ENCODE assay signal across 10 cellular contexts in genomic region chr9:137078701-137079400, GRCh38. TPM values are rescaled to one million over a fixed set of nuclear protein-coding genes. Genes with fewer than 3 reads are reported as not detected.
A peak's percentile ranks its signal among the peaks of the same experiment; 100 is the strongest.
DNase-seq lines count a peak whose midpoint lies in the region; ATAC-seq, FAIRE-seq and TF ChIP-seq lines count a peak whose summit lies in the region.
"Had no signal": no experiment of that assay in that cellular context is flagged by ENCODE, and none has a peak within 500 bp of the region (broad histone marks: within the 10 kb centered on the region; RNA-seq: fewer than 3 reads in every experiment).

No MANE protein-coding gene starts in this region.

- no peak for FAIRE-seq in K562 (lab: Jason Lieb, UNC)

- no peak overlapping the region for H3K4me2 ChIP-seq in K562 (ENCODE audit: insufficient read depth, low read length)
- peak overlapping the region; percentile 80 for H3K4me2 ChIP-seq in mesendoderm (ENCODE audit: low read length)

- peak overlapping the region; percentile 85 for H3K4me3 ChIP-seq in left ventricle myocardium inferior
- H3K4me3 ChIP-seq in K562: no peak overlapping the region
- H3K4me3 ChIP-seq in mesendoderm (ENCODE audit: low read length): no peak overlapping the region

- CTCF ChIA-PET in K562 (lab: Yijun Ruan, JAX; ENCODE audit: low intra/inter-chr PET ratio): no interaction called here

- no peaks in the 10 kb centered on the region for H3K9me1 ChIP-seq in K562 (ENCODE audit: control insufficient read depth, insufficient read depth, low read length)

- peak overlapping the region; percentile 89 for H3K23ac ChIP-seq in mesendoderm (ENCODE audit: low read length)

- TF ChIP-seq CTCF in left ventricle myocardium inferior (IDR thresholded peaks at IDR 0.05; ENCODE audit: borderline replicate concordance) (no peak), K562 (IDR thresholded peaks at IDR 0.05 in 2 of 3, conservative IDR thresholded peaks at IDR 0.05 in 1 of 3; ENCODE audit: insufficient read depth in 2 of 3, low read depth in 1 of 3, low read length in 3 of 3) (no peak), foreskin keratinocyte (conservative IDR thresholded peaks at IDR 0.05) (no peak)

- no peak overlapping the region for H3K4ac ChIP-seq in mesendoderm (ENCODE audit: low read depth, low read length)

- TF ChIP-seq EP300 in K562 (IDR thresholded peaks at IDR 0.05; ENCODE audit: low read length): no peak

- intact Hi-C loops in left ventricle myocardium inferior (cut with micrococcal nuclease) (no loop called here), cardiac septum (cut with DNase I) (no loop called here), K562 (cut with micrococcal nuclease) (no loop called here)

- 73% methylated on average over 34 of the region's 51 CpGs for WGBS in K562 (ENCODE audit: insufficient coverage, low coverage, missing lambda C conversion rate)
- no CpG with 5 or more reads among the region's 51 CpGs for WGBS in mesendoderm (ENCODE audit: extremely low coverage, insufficient coverage, low lambda C conversion rate)

- no peak for ATAC-seq in K562
- ATAC-seq in foreskin keratinocyte: no peak
- ATAC-seq in GM21619 (IDR thresholded peaks at IDR 0.05; ENCODE audit: unreplicated experiment): no peak
- ATAC-seq in GM18519 (IDR thresholded peaks at IDR 0.05; ENCODE audit: low FRiP score, unreplicated experiment): no peak

- no peak for TF ChIP-seq POLR2A in K562 (conservative IDR thresholded peaks at IDR 0.05)

- H3K4me1 ChIP-seq in left ventricle myocardium inferior (peaks cover 19% of the 10 kb centered on the region), K562 (replicated peaks in 1 of 2; ENCODE audit: control insufficient read depth in 2 of 2, insufficient read depth in 2 of 2, low read length in 2 of 2) (peaks cover 21 to 75% of the 10 kb centered on the region in 2 experiments), mesendoderm (ENCODE audit: control insufficient read depth, low read depth, low read length) (no peaks in the 10 kb centered on the region), foreskin keratinocyte (peaks cover 3% of the 10 kb centered on the region)

- no peaks in the 10 kb centered on the region; the same call in 2 of the 3 replicates for H3K79me2 ChIP-seq in K562 (ENCODE audit: control insufficient read depth, insufficient read depth, low read length)
- H3K79me2 ChIP-seq in mesendoderm (ENCODE audit: control insufficient read depth, insufficient read depth, low read length): no peaks in the 10 kb centered on the region

- H3K27ac ChIP-seq in left ventricle myocardium inferior (replicated peaks): no peak overlapping the region
- H3K27ac ChIP-seq in K562 (ENCODE audit: extremely low read depth, low read depth, low read length): no peak overlapping the region
- H3K27ac ChIP-seq in mesendoderm (ENCODE audit: low read depth, low read length): no peak overlapping the region
- H3K27ac ChIP-seq in foreskin keratinocyte: no peak overlapping the region

- DNase-seq in left ventricle myocardium inferior (no peak), cardiac septum (ENCODE audit: low spot score) (no peak), K562 (ENCODE audit: extremely low read depth in 1 of 4, low spot score in 3 of 4) (no peak), mesendoderm (peak; percentile 63), foreskin keratinocyte (no peak), anterior cingulate cortex (lab: John Stamatoyannopoulos, UW) (no peak)
- DNase-seq: NCI-H1105 had no signal

- H3K56ac ChIP-seq in mesendoderm (ENCODE audit: low read length): peak overlapping the region; percentile 73

- no peak overlapping the region for H2BK5ac ChIP-seq in mesendoderm (ENCODE audit: low read length)

- no peak overlapping the region for H2AFZ ChIP-seq in K562 (ENCODE audit: low read depth, low read length)

- no peak overlapping the region for H4K8ac ChIP-seq in mesendoderm (ENCODE audit: low read depth, low read length)

- H4K20me1 ChIP-seq in K562 (replicated peaks; ENCODE audit: control insufficient read depth, insufficient read depth, low read length): no peaks in the 10 kb centered on the region

- in situ Hi-C loops in K562 (cut with MboI): no loop called here

- TF ChIP-seq RAD21 in K562 (CRISPR knock-in tag; conservative IDR thresholded peaks at IDR 0.05 in 1 of 2, IDR thresholded peaks at IDR 0.05 in 1 of 2): no peak

- no peak overlapping the region for H2BK15ac ChIP-seq in mesendoderm (replicated peaks; ENCODE audit: low read depth)

- no peak overlapping the region for H3K18ac ChIP-seq in mesendoderm (ENCODE audit: low read length)

- H3K27me3 ChIP-seq in left ventricle myocardium inferior (ENCODE audit: low read depth) (no peaks in the 10 kb centered on the region), K562 (ENCODE audit: control insufficient read depth in 2 of 2, insufficient read depth in 2 of 2, low read length in 2 of 2) (no peaks in the 10 kb centered on the region), mesendoderm (ENCODE audit: insufficient read depth, low read length, poor library complexity) (peaks cover 9% of the 10 kb centered on the region), foreskin keratinocyte (peaks cover 7% of the 10 kb centered on the region)

- peak overlapping the region in 1 of 2 experiments; percentile 37; a peak in 1 of 4 replicates for H3K9ac ChIP-seq in K562 (ENCODE audit: insufficient read depth in 1 of 2, low read depth in 2 of 2, low read length in 2 of 2)
- peak overlapping the region; percentile 64 for H3K9ac ChIP-seq in mesendoderm (ENCODE audit: low read length)

- BruUV-seq in K562 (replicated peaks; lab: Mats Ljungman, UMichigan): no TSS peak

- POLR2A ChIA-PET in K562 (lab: Yijun Ruan, JAX): interaction anchor here (0.6 to 1.0 kb wide), 2 partner anchors 9 to 50 kb away, joined by 3 read pairs; partner anchors contain the start of gene SAPCD2

- H2BK120ac ChIP-seq in mesendoderm (ENCODE audit: low read depth, low read length): no peak overlapping the region

- H3K36me3 ChIP-seq in left ventricle myocardium inferior (peaks cover 49% of the 10 kb centered on the region), K562 (ENCODE audit: control insufficient read depth, insufficient read depth, low read length) (peaks cover 10% of the 10 kb centered on the region; the same call in 1 of the 3 replicates), mesendoderm (ENCODE audit: control insufficient read depth, insufficient read depth, low read length) (no peaks in the 10 kb centered on the region)

- no peak overlapping the region for H4K5ac ChIP-seq in mesendoderm (ENCODE audit: low read length)

- no peaks in the 10 kb centered on the region for H3K79me1 ChIP-seq in mesendoderm (ENCODE audit: low read length)

- no peaks in the 10 kb centered on the region for H3K9me3 ChIP-seq in left ventricle myocardium inferior (replicated peaks)
- no peaks in the 10 kb centered on the region for H3K9me3 ChIP-seq in K562 (replicated peaks; ENCODE audit: control insufficient read depth, insufficient read depth, low read depth, low read length)

- no peak overlapping the region for H2AK5ac ChIP-seq in mesendoderm (ENCODE audit: low read length)

RNA-seq across cellular contexts. Expression of gene UAP1L1, which starts 1.5 kb away (rescaled TPM):
- total RNA-seq in left ventricle myocardium inferior (11.5 TPM), cardiac septum (6.5 TPM), K562 (2014; rRNA removed) (3.7 and 5.1 TPM in 2 replicates), K562 (2014; rRNA removed; fragmentation: Illumina TruSeq; extraction: Trizol) (1.5 and 1.6 TPM in 2 replicates), K562 (2015; rRNA removed; fragmentation: Illumina TruSeq; extraction: Trizol) (5.1 and 5.2 TPM in 2 replicates), K562 (2021) (8.6 and 8.8 TPM in 2 replicates), foreskin keratinocyte (5.6 and 6.2 TPM in 2 replicates)
- total RNA-seq in K562 (2011; cell fraction: chromatin; rRNA removed; ENCODE audit: low replicate concordance): 10.1 and 23.7 TPM in 2 replicates
- 16.3 and 18.0 TPM in 2 replicates for total RNA-seq in K562 (2011; cell fraction: nucleolus; rRNA removed)
- 9.3 and 10.3 TPM in 2 replicates for total RNA-seq in K562 (2011; cell fraction: nucleoplasm; rRNA removed)
- polyA plus RNA-seq in K562 (2011; rRNA removed) (1.5 and 3.0 TPM in 2 replicates), K562 (2014; fragmentation: Illumina TruSeq; extraction: Trizol) (5.2 and 5.3 TPM in 2 replicates), K562 (2014; fragmentation: Nextera tagmentation; extraction: Ambion mirVana) (under 1 TPM; 0.20 to 0.29 TPM), K562 (2014; rRNA removed) (5.0 and 7.1 TPM in 2 replicates), foreskin keratinocyte (4.8 and 5.9 TPM in 2 replicates)
- 2.4 and 2.6 TPM in 2 replicates for polyA plus RNA-seq in K562 (2011; cell fraction: cytosol; rRNA removed)
- polyA plus RNA-seq in K562 (2011; cell fraction: nucleus; rRNA removed): 17.8 and 18.3 TPM in 2 replicates
- polyA plus RNA-seq in K562 (2012): 6.6 and 13.1 TPM in 2 replicates
- 0.69 and 0.74 TPM in 2 replicates for polyA minus RNA-seq in K562 (2011; rRNA and poly(A)+ RNA removed)
- polyA minus RNA-seq in K562 (2011; cell fraction: cytosol; rRNA and poly(A)+ RNA removed): 1.4 and 1.5 TPM in 2 replicates
- polyA minus RNA-seq in K562 (2011; cell fraction: nucleus; rRNA and poly(A)+ RNA removed): 3.0 and 4.1 TPM in 2 replicates
- 0.67 TPM for polyA plus RNA-seq in mesendoderm (2013, experiment 1 of 2)
- 0.63 TPM for polyA plus RNA-seq in mesendoderm (2013, experiment 2 of 2)

RNA-seq across cellular contexts. Expression of gene MAN1B1, which starts 7.9 kb away (rescaled TPM):
- total RNA-seq in left ventricle myocardium inferior: 20.6 TPM
- 27.2 TPM for total RNA-seq in cardiac septum
- 158 and 355 TPM in 2 replicates for total RNA-seq in K562 (2011; cell fraction: chromatin; rRNA removed; ENCODE audit: low replicate concordance)
- 181 and 194 TPM in 2 replicates for total RNA-seq in K562 (2011; cell fraction: nucleolus; rRNA removed)
- 119 and 136 TPM in 2 replicates for total RNA-seq in K562 (2011; cell fraction: nucleoplasm; rRNA removed)
- 30.1 and 35.1 TPM in 2 replicates for total RNA-seq in K562 (2014; rRNA removed)
- 14.4 and 14.8 TPM in 2 replicates for total RNA-seq in K562 (2014; rRNA removed; fragmentation: Illumina TruSeq; extraction: Trizol)
- total RNA-seq in K562 (2015; rRNA removed; fragmentation: Illumina TruSeq; extraction: Trizol): 21.0 and 21.6 TPM in 2 replicates
- total RNA-seq in K562 (2021): 33.9 and 36.6 TPM in 2 replicates
- 27.3 and 40.1 TPM in 2 replicates for polyA plus RNA-seq in K562 (2011; rRNA removed)
- polyA plus RNA-seq in K562 (2011; cell fraction: cytosol; rRNA removed): 33.0 and 35.1 TPM in 2 replicates
- 128 and 134 TPM in 2 replicates for polyA plus RNA-seq in K562 (2011; cell fraction: nucleus; rRNA removed)
- polyA plus RNA-seq in K562 (2012): 25.3 and 58.7 TPM in 2 replicates
- 23.8 and 31.3 TPM in 2 replicates for polyA plus RNA-seq in K562 (2014; fragmentation: Illumina TruSeq; extraction: Trizol)
- polyA plus RNA-seq in K562 (2014; fragmentation: Nextera tagmentation; extraction: Ambion mirVana): under 1 TPM; 0.55 to 0.89 TPM
- 29.6 and 33.6 TPM in 2 replicates for polyA plus RNA-seq in K562 (2014; rRNA removed)
- 32.0 and 36.7 TPM in 2 replicates for polyA minus RNA-seq in K562 (2011; rRNA and poly(A)+ RNA removed)
- 17.1 and 24.8 TPM in 2 replicates for polyA minus RNA-seq in K562 (2011; cell fraction: cytosol; rRNA and poly(A)+ RNA removed)
- polyA minus RNA-seq in K562 (2011; cell fraction: nucleus; rRNA and poly(A)+ RNA removed): 38.5 and 64.6 TPM in 2 replicates
- 17.9 TPM for polyA plus RNA-seq in mesendoderm (2013, experiment 1 of 2)
- 17.2 TPM for polyA plus RNA-seq in mesendoderm (2013, experiment 2 of 2)
- 41.1 and 49.1 TPM in 2 replicates for total RNA-seq in foreskin keratinocyte
- 38.5 and 49.2 TPM in 2 replicates for polyA plus RNA-seq in foreskin keratinocyte

RNA-seq across cellular contexts. Expression of gene SAPCD2, which starts 8.5 kb away (rescaled TPM):
- total RNA-seq in left ventricle myocardium inferior: 0.25 TPM
- total RNA-seq in cardiac septum: 0.11 TPM
- total RNA-seq in K562 (2011; cell fraction: chromatin; rRNA removed; ENCODE audit: low replicate concordance): 12.7 and 42.0 TPM in 2 replicates
- 49.3 and 51.2 TPM in 2 replicates for total RNA-seq in K562 (2011; cell fraction: nucleolus; rRNA removed)
- 20.6 and 22.4 TPM in 2 replicates for total RNA-seq in K562 (2011; cell fraction: nucleoplasm; rRNA removed)
- 91.8 and 115 TPM in 2 replicates for total RNA-seq in K562 (2014; rRNA removed)
- total RNA-seq in K562 (2014; rRNA removed; fragmentation: Illumina TruSeq; extraction: Trizol): 13.1 and 15.8 TPM in 2 replicates
- 40.8 and 42.4 TPM in 2 replicates for total RNA-seq in K562 (2015; rRNA removed; fragmentation: Illumina TruSeq; extraction: Trizol)
- 72.1 and 78.8 TPM in 2 replicates for total RNA-seq in K562 (2021)
- polyA plus RNA-seq in K562 (2011; rRNA removed): 18.8 and 24.2 TPM in 2 replicates
- polyA plus RNA-seq in K562 (2011; cell fraction: cytosol; rRNA removed): 28.2 and 80.8 TPM in 2 replicates
- polyA plus RNA-seq in K562 (2011; cell fraction: nucleus; rRNA removed): 42.6 and 60.8 TPM in 2 replicates
- polyA plus RNA-seq in K562 (2012): 27.0 and 33.0 TPM in 2 replicates
- polyA plus RNA-seq in K562 (2014; fragmentation: Illumina TruSeq; extraction: Trizol): 18.3 and 41.2 TPM in 2 replicates
- 1 to 10 TPM; 3.4 to 3.7 TPM for polyA plus RNA-seq in K562 (2014; fragmentation: Nextera tagmentation; extraction: Ambion mirVana)
- polyA plus RNA-seq in K562 (2014; rRNA removed): 56.5 and 67.8 TPM in 2 replicates
- polyA minus RNA-seq in K562 (2011; rRNA and poly(A)+ RNA removed): 6.7 and 11.1 TPM in 2 replicates
- 29.9 and 32.2 TPM in 2 replicates for polyA minus RNA-seq in K562 (2011; cell fraction: cytosol; rRNA and poly(A)+ RNA removed)
- 16.6 and 17.5 TPM in 2 replicates for polyA minus RNA-seq in K562 (2011; cell fraction: nucleus; rRNA and poly(A)+ RNA removed)
- polyA plus RNA-seq in mesendoderm (2013, experiment 1 of 2): 14.2 TPM
- polyA plus RNA-seq in mesendoderm (2013, experiment 2 of 2): 14.5 TPM
- total RNA-seq in foreskin keratinocyte: 4.8 and 5.2 TPM in 2 replicates
- 3.3 and 3.6 TPM in 2 replicates for polyA plus RNA-seq in foreskin keratinocyte

RNA-seq across cellular contexts. Expression of gene ENTPD2, which starts 25.0 kb away (rescaled TPM):
- total RNA-seq in left ventricle myocardium inferior (1.5 TPM), cardiac septum (0.92 TPM), K562 (2014; rRNA removed) (0.12 and 0.14 TPM in 2 replicates), K562 (2014; rRNA removed; fragmentation: Illumina TruSeq; extraction: Trizol) (not detected in 2 replicates), K562 (2015; rRNA removed; fragmentation: Illumina TruSeq; extraction: Trizol) (not detected in 2 replicates), K562 (2021) (0.60 and 0.85 TPM in 2 replicates), foreskin keratinocyte (0.56 and 0.75 TPM in 2 replicates)
- 1.2 and 5.3 TPM in 2 replicates for total RNA-seq in K562 (2011; cell fraction: chromatin; rRNA removed; ENCODE audit: low replicate concordance)
- total RNA-seq in K562 (2011; cell fraction: nucleolus; rRNA removed): 3.3 and 4.3 TPM in 2 replicates
- total RNA-seq in K562 (2011; cell fraction: nucleoplasm; rRNA removed): 2.6 and 2.9 TPM in 2 replicates
- polyA plus RNA-seq in K562 (2011; rRNA removed) (0.11 and 0.51 TPM in 2 replicates), K562 (2014; fragmentation: Illumina TruSeq; extraction: Trizol) (0.17 and 0.21 TPM in 2 replicates), K562 (2014; fragmentation: Nextera tagmentation; extraction: Ambion mirVana) (under 1 TPM in 1 of 2 experiments, not detected in 1; 0.04 TPM), K562 (2014; rRNA removed) (0.22 TPM in 1 of 2 replicates, not detected in the other), foreskin keratinocyte (1.4 and 1.6 TPM in 2 replicates)
- 0.22 and 0.41 TPM in 2 replicates for polyA plus RNA-seq in K562 (2011; cell fraction: cytosol; rRNA removed)
- polyA plus RNA-seq in K562 (2011; cell fraction: nucleus; rRNA removed): 4.8 and 5.7 TPM in 2 replicates
- polyA plus RNA-seq in K562 (2012): 0.15 and 0.23 TPM in 2 replicates
- not detected in 2 replicates for polyA minus RNA-seq in K562 (2011; rRNA and poly(A)+ RNA removed)
- 0.57 and 1.3 TPM in 2 replicates for polyA minus RNA-seq in K562 (2011; cell fraction: cytosol; rRNA and poly(A)+ RNA removed)
- 0.94 and 1.2 TPM in 2 replicates for polyA minus RNA-seq in K562 (2011; cell fraction: nucleus; rRNA and poly(A)+ RNA removed)
- 0.58 TPM for polyA plus RNA-seq in mesendoderm (2013, experiment 1 of 2)
- polyA plus RNA-seq in mesendoderm (2013, experiment 2 of 2): 0.57 TPM
- total RNA-seq: glomerular endothelial cell had no signal

RNA-seq across cellular contexts. Expression of gene NPDC1, which starts 32.9 kb away (rescaled TPM):
- total RNA-seq in left ventricle myocardium inferior (63.9 TPM), cardiac septum (96.4 TPM), K562 (2014; rRNA removed) (0.09 and 0.90 TPM in 2 replicates), K562 (2014; rRNA removed; fragmentation: Illumina TruSeq; extraction: Trizol) (not detected in 2 replicates), K562 (2015; rRNA removed; fragmentation: Illumina TruSeq; extraction: Trizol) (0.22 TPM in 1 of 2 replicates, not detected in the other), K562 (2021) (1.5 and 2.1 TPM in 2 replicates), foreskin keratinocyte (7.3 and 9.0 TPM in 2 replicates)
- 1.1 and 4.2 TPM in 2 replicates for total RNA-seq in K562 (2011; cell fraction: chromatin; rRNA removed; ENCODE audit: low replicate concordance)
- 3.2 and 6.0 TPM in 2 replicates for total RNA-seq in K562 (2011; cell fraction: nucleolus; rRNA removed)
- 1.5 and 3.6 TPM in 2 replicates for total RNA-seq in K562 (2011; cell fraction: nucleoplasm; rRNA removed)
- polyA plus RNA-seq in K562 (2011; rRNA removed) (1.3 and 3.9 TPM in 2 replicates), K562 (2014; fragmentation: Illumina TruSeq; extraction: Trizol) (0.06 and 0.21 TPM in 2 replicates), K562 (2014; fragmentation: Nextera tagmentation; extraction: Ambion mirVana) (not detected), K562 (2014; rRNA removed) (0.85 and 2.4 TPM in 2 replicates), foreskin keratinocyte (11.5 and 17.3 TPM in 2 replicates)
- polyA plus RNA-seq in K562 (2011; cell fraction: cytosol; rRNA removed): 3.5 and 4.2 TPM in 2 replicates
- polyA plus RNA-seq in K562 (2011; cell fraction: nucleus; rRNA removed): 32.5 and 34.7 TPM in 2 replicates
- 0.85 and 3.1 TPM in 2 replicates for polyA plus RNA-seq in K562 (2012)
- polyA minus RNA-seq in K562 (2011; rRNA and poly(A)+ RNA removed): 0.14 and 0.18 TPM in 2 replicates
- 0.95 and 3.5 TPM in 2 replicates for polyA minus RNA-seq in K562 (2011; cell fraction: cytosol; rRNA and poly(A)+ RNA removed)
- polyA minus RNA-seq in K562 (2011; cell fraction: nucleus; rRNA and poly(A)+ RNA removed): 2.0 and 3.9 TPM in 2 replicates
- 9.7 TPM for polyA plus RNA-seq in mesendoderm (2013, experiment 1 of 2)
- polyA plus RNA-seq in mesendoderm (2013, experiment 2 of 2): 10.2 TPM
